11 cellular contexts compared by ENCODE assay signal in genomic region chr6:37175332-37176267, GRCh38.
DNase-seq lines count a peak whose midpoint lies in the region; ATAC-seq and TF ChIP-seq lines count a peak whose summit lies in the region.
"Had no signal": no experiment of that assay in that cellular context is flagged by ENCODE, and none has a peak within 500 bp of the region (broad histone marks: within the 10 kb centered on the region; RNA-seq: fewer than 3 reads in every experiment).

No MANE protein-coding gene starts in this region.

- H2AFZ ChIP-seq in DND-41 (ENCODE audit: low read depth, low read length): no peak overlapping the region

- TF ChIP-seq POLR2A in erythroblast (IDR thresholded peaks at IDR 0.05; ENCODE audit: low read length): peak; percentile 87

- TF ChIP-seq CTCF in DND-41 (IDR thresholded peaks at IDR 0.05; ENCODE audit: borderline replicate concordance, extremely low read depth, low read length, poor library complexity, severe bottlenecking): no peak
- no peak for TF ChIP-seq CTCF in RWPE1 (conservative IDR thresholded peaks at IDR 0.05; ENCODE audit: low read depth)

- H3K27me3 ChIP-seq in DND-41 (ENCODE audit: insufficient read depth, low read length, poor library complexity): no peaks in the 10 kb centered on the region
- H3K27me3 ChIP-seq: adrenal gland, right atrium auricular region had no signal

- POLR2A ChIA-PET in RWPE1 (lab: Yijun Ruan, JAX; ENCODE audit: low non-redundant PET): interaction anchor here (0.6 kb wide), 1 partner anchor 12 kb away, joined by 3 read pairs; no protein-coding TSS in a partner anchor

- DNase-seq in DND-41: no peak
- DNase-seq in RWPE1 (ENCODE audit: low spot score): no peak
- DNase-seq in erythroblast (lab: John Stamatoyannopoulos, UW): peak; percentile 65 to 67
- DNase-seq in DMS 273 treated with DMSO at 0.1 percent for 48 hours (lab: John Stamatoyannopoulos, UW): no peak
- no peak for DNase-seq in stimulated activated CD4-positive, alpha-beta T cell treated with anti-CD3 and anti-CD28 coated beads, Interleukin-2, amount 100 ng/mL, for 48 hours
- DNase-seq in SHP77 (lab: John Stamatoyannopoulos, UW): no peak
- DNase-seq: NCI-H1436 treated with DMSO at 0.1 percent for 48 hours had no signal

- peak overlapping the region; percentile 99 for H3K9ac ChIP-seq in DND-41 (ENCODE audit: low read depth, low read length)

- H3K4me1 ChIP-seq in DND-41 (ENCODE audit: insufficient read depth, low read length): peaks cover 36% of the 10 kb centered on the region

- CTCF ChIA-PET in RWPE1 (lab: Yijun Ruan, JAX): interaction anchor here (0.8 to 1.1 kb wide), 2 partner anchors 14 to 157 kb away, joined by 3 to 5 read pairs; no protein-coding TSS in a partner anchor

- H3K9me3 ChIP-seq in DND-41 (ENCODE audit: insufficient read depth, low read length, severe bottlenecking): no peaks in the 10 kb centered on the region
- H3K9me3 ChIP-seq: adrenal gland, right atrium auricular region had no signal

- H4K20me1 ChIP-seq in DND-41 (ENCODE audit: insufficient read depth, low read length): peaks cover 35% of the 10 kb centered on the region

- peaks cover 45% of the 10 kb centered on the region for H3K79me2 ChIP-seq in DND-41 (ENCODE audit: insufficient read depth, low read length)

- peak; percentile 8; the same call in 2 of the 3 replicates for ATAC-seq in DND-41 (ENCODE audit: insufficient read depth, low read depth)
- ATAC-seq in GM21529 (IDR thresholded peaks at IDR 0.05; ENCODE audit: unreplicated experiment): peak; percentile 41
- no peak for ATAC-seq in HG03097 (IDR thresholded peaks at IDR 0.05; ENCODE audit: low FRiP score, unreplicated experiment)

- H3K4me3 ChIP-seq in DND-41 (ENCODE audit: low read depth in 1 of 2, low read length in 2 of 2): peak overlapping the region in 1 of 2 experiments; percentile 96; a peak in 1 of 4 replicates
- H3K4me3 ChIP-seq: adrenal gland, right atrium auricular region had no signal

- peak overlapping the region; percentile 95 for H3K4me2 ChIP-seq in DND-41 (ENCODE audit: insufficient read depth, low read length)

- H3K36me3 ChIP-seq in DND-41 (ENCODE audit: insufficient read depth, low read length): peaks cover 52% of the 10 kb centered on the region

- H3K27ac ChIP-seq in DND-41 (ENCODE audit: low read length): peak overlapping the region; percentile 95
- H3K27ac ChIP-seq in RWPE1: peak overlapping the region; percentile 20; the same call in 1 of the 2 replicates
- H3K27ac ChIP-seq: right atrium auricular region had no signal

Comparison
In these comparisons a context has a peak if more than half of its experiments do, and no peak if none do; other contexts are left out.
1. DNase-seq: peak in erythroblast (2 of 2); none in DND-41 (single experiment), RWPE1 (single experiment), DMS 273 treated with DMSO at 0.1 percent for 48 hours (single experiment), stimulated activated CD4-positive, alpha-beta T cell treated with anti-CD3 and anti-CD28 coated beads, Interleukin-2, amount 100 ng/mL, for 48 hours (0 of 2) and SHP77 (0 of 2).